9 cellular contexts compared by ENCODE assay signal in the genomic region with DNA sequence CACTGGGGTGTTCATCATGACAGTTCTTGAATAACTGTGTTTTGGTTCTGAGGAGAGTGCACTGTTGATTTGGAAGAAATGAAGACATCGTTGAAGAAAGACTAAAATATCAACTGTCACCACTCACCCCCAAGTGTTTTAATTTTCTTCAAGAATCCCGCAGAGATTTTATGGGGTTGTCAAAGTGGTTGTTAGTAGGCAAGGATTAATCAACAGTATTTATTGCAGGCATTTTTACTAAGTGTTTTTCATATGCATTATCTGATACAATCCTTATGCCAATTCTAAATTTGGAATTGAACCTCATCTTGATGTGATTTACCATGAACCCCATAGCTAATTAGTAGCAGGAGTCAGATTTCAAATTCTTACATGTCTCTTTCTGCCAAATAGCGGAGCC.
"Had no signal": no experiment of that assay in that cellular context is flagged by ENCODE, and none has a peak within 500 bp of the region (broad histone marks: within the 10 kb centered on the region; RNA-seq: fewer than 3 reads in every experiment).

No MANE protein-coding gene starts in this region.

- H3K4me3 ChIP-seq: GM23338 had no signal

- H3K4me1 Mint-ChIP-seq: IgD-negative memory B cell had no signal

- H3K27ac Mint-ChIP-seq: GM23338, H9, IgD-negative memory B cell had no signal

- H3K4me2 ChIP-seq: GM23338 had no signal

- FAIRE-seq: H1, H54, HepG2 had no signal

- ATAC-seq: GM23338, HepG2 had no signal

- H3K4me3 Mint-ChIP-seq: GM23338, H9, IgD-negative memory B cell had no signal

- H3K9me3 Mint-ChIP-seq: GM23338, H9, IgD-negative memory B cell had no signal

- H3K27ac ChIP-seq: HL-60 had no signal

- H3K36me3 Mint-ChIP-seq: IgD-negative memory B cell had no signal

- H3K27me3 Mint-ChIP-seq: IgD-negative memory B cell had no signal

- DNase-seq: H9, HCEC 1CT, KBM-7 had no signal
